11 cellular contexts compared by ENCODE assay signal in genomic region chr1:156060937-156061636, GRCh38. TPM values are rescaled to one million over a fixed set of nuclear protein-coding genes. Genes with fewer than 3 reads are reported as not detected.
DNase-seq lines count a peak whose midpoint lies in the region; FAIRE-seq and TF ChIP-seq lines count a peak whose summit lies in the region.
"Had no signal": no experiment of that assay in that cellular context is flagged by ENCODE, and none has a peak within 500 bp of the region (broad histone marks: within the 10 kb centered on the region; RNA-seq: fewer than 3 reads in every experiment).

Gene RAB25, plus strand, starts transcription at chr1:156061160. Its CDS starts 241 bp downstream, at chr1:156061401.

- no peak for TF ChIP-seq CTCF in endodermal cell (conservative IDR thresholded peaks at IDR 0.05)
- no peak for TF ChIP-seq CTCF in nephron progenitor cell (IDR thresholded peaks at IDR 0.05)
- no peak for TF ChIP-seq CTCF in MM.1S (IDR thresholded peaks at IDR 0.05; ENCODE audit: low read length)

- WGBS in endodermal cell (ENCODE audit: insufficient coverage in 1 of 2, insufficient read length in 1 of 2), 2 experiments: 12 to 17% methylated on average over 6 to 11 of the region's 11 CpGs

- no peak for FAIRE-seq in GM12891 (lab: Jason Lieb, UNC)

- no peaks in the 10 kb centered on the region for H3K79me2 ChIP-seq in MM.1S (ENCODE audit: low read length)

- H2AFZ ChIP-seq in MM.1S (ENCODE audit: low read length): no peak within 1 kb of the TSS

- TF ChIP-seq POLR2A in GM12891 (IDR thresholded peaks at IDR 0.05; ENCODE audit: low read depth, low read length): no peak

- DNase-seq in DMS79 (lab: John Stamatoyannopoulos, UW) (peak; percentile 48), NCI-H2171 treated with DMSO at 0.1 percent for 48 hours (lab: John Stamatoyannopoulos, UW) (peak; percentile 89), endodermal cell (peak; percentile 93), nephron progenitor cell (no peak), GM12891 (ENCODE audit: insufficient read length, low spot score) (no peak), MM.1S (no peak), Ammon's horn (ENCODE audit: low spot score) (no peak)
- DNase-seq in stimulated activated CD4-positive, alpha-beta T cell treated with anti-CD3 and anti-CD28 coated beads, Interleukin-2, amount 100 ng/mL, for 24 hours: no peak
- DNase-seq: activated gamma-delta T cell, NCI-H1092 had no signal

- H3K27ac Mint-ChIP-seq in endodermal cell: peak within 1 kb of the TSS; percentile 99
- peak within 1 kb of the TSS; percentile 66 for H3K27ac Mint-ChIP-seq in nephron progenitor cell
- H3K27ac Mint-ChIP-seq: T-helper 1 cell treated with Interleukin-12 subunit alpha and Interleukin-12 subunit beta and Interleukin-4 antibody, amounts not matched to agents 30 μg/mL and 1 μg/mL, for 36 hours had no signal

- H3K9me3 Mint-ChIP-seq in endodermal cell (no peaks in the 10 kb centered on the region), nephron progenitor cell (no peaks in the 10 kb centered on the region)
- H3K9me3 Mint-ChIP-seq: T-helper 1 cell treated with Interleukin-12 subunit alpha and Interleukin-12 subunit beta and Interleukin-4 antibody, amounts not matched to agents 30 μg/mL and 1 μg/mL, for 36 hours had no signal

- H3K4me3 ChIP-seq in endodermal cell (ENCODE audit: low read length) (peak within 1 kb of the TSS; percentile 74), MM.1S (ENCODE audit: low read length) (no peak within 1 kb of the TSS)

- H4K20me1 ChIP-seq in MM.1S (ENCODE audit: insufficient read depth, low read length): no peaks in the 10 kb centered on the region

- no peaks in the 10 kb centered on the region for H3K9me3 ChIP-seq in endodermal cell (ENCODE audit: control insufficient read depth, low read length)
- H3K9me3 ChIP-seq in MM.1S (replicated peaks; ENCODE audit: insufficient read depth, low read length): no peaks in the 10 kb centered on the region

- H3K4me2 ChIP-seq in MM.1S (ENCODE audit: low read depth, low read length): no peak within 1 kb of the TSS

- H3K4me1 ChIP-seq in endodermal cell (ENCODE audit: control insufficient read depth, insufficient read depth, low read length) (peaks cover 2% of the 10 kb centered on the region), MM.1S (ENCODE audit: low read length) (peaks cover 4% of the 10 kb centered on the region; the same call in 1 of the 2 replicates)

- H3K4me3 Mint-ChIP-seq in endodermal cell (peak within 1 kb of the TSS; percentile 73), nephron progenitor cell (peak within 1 kb of the TSS; percentile 57)
- H3K4me3 Mint-ChIP-seq: T-helper 1 cell treated with Interleukin-12 subunit alpha and Interleukin-12 subunit beta and Interleukin-4 antibody, amounts not matched to agents 30 μg/mL and 1 μg/mL, for 36 hours had no signal

- H3K27ac ChIP-seq in endodermal cell (ENCODE audit: low read depth, low read length): peak within 1 kb of the TSS; percentile 26
- no peak within 1 kb of the TSS for H3K27ac ChIP-seq in MM.1S (ENCODE audit: low read length)

- H3K4me1 Mint-ChIP-seq in endodermal cell: peaks cover 48% of the 10 kb centered on the region
- peaks cover 29% of the 10 kb centered on the region for H3K4me1 Mint-ChIP-seq in nephron progenitor cell

- peak within 1 kb of the TSS; percentile 73 for H3K9ac ChIP-seq in endodermal cell (ENCODE audit: extremely low read depth, low read length, poor library complexity, severe bottlenecking)
- H3K9ac ChIP-seq in MM.1S (ENCODE audit: low read length): no peak within 1 kb of the TSS

- H3K36me3 Mint-ChIP-seq in endodermal cell (ENCODE audit: low read depth): peaks cover 11% of the 10 kb centered on the region
- peaks cover 12% of the 10 kb centered on the region for H3K36me3 Mint-ChIP-seq in nephron progenitor cell (ENCODE audit: low read depth)

- no peaks in the 10 kb centered on the region for H3K9me2 ChIP-seq in MM.1S (replicated peaks; ENCODE audit: insufficient read depth, low read length)

- no peaks in the 10 kb centered on the region for H3F3A ChIP-seq in MM.1S (ENCODE audit: insufficient read depth, low read length)

- no peaks in the 10 kb centered on the region for H3K27me3 Mint-ChIP-seq in endodermal cell (ENCODE audit: insufficient read depth)
- H3K27me3 Mint-ChIP-seq in nephron progenitor cell (ENCODE audit: low read depth, poor library complexity): peaks cover 10% of the 10 kb centered on the region

- H3K36me3 ChIP-seq in endodermal cell (ENCODE audit: control insufficient read depth, insufficient read depth, low read length) (peaks cover 14% of the 10 kb centered on the region), MM.1S (replicated peaks; ENCODE audit: insufficient read depth, low read length) (no peaks in the 10 kb centered on the region)

- H3K27me3 ChIP-seq in endodermal cell (ENCODE audit: control insufficient read depth, insufficient read depth, low read length, poor library complexity, severe bottlenecking) (no peaks in the 10 kb centered on the region), MM.1S (replicated peaks; ENCODE audit: insufficient read depth, low read length) (no peaks in the 10 kb centered on the region)

TF ChIP-seq in GM12891, 5 proteins besides CTCF, POLR2A, EP300 and RAD21:
- TF ChIP-seq SPI1 (IDR thresholded peaks at IDR 0.05; ENCODE audit: low read depth, low read length): no peak
- no peak for TF ChIP-seq TAF1 (IDR thresholded peaks at IDR 0.05; ENCODE audit: low read depth, low read length)
- no peak for TF ChIP-seq POU2F2 (IDR thresholded peaks at IDR 0.05; ENCODE audit: low read depth, low read length)
- TF ChIP-seq POLR2AphosphoS5 (IDR thresholded peaks at IDR 0.05; ENCODE audit: low read depth, low read length): no peak
- no peak for TF ChIP-seq PAX5 (IDR thresholded peaks at IDR 0.05; ENCODE audit: insufficient read depth, low read length, severe bottlenecking)

RNA-seq across cellular contexts. Expression of gene RAB25, which starts in this region (rescaled TPM):
- 10 to 100 TPM; 82.0 to 84.4 TPM for total RNA-seq in endodermal cell
- polyA plus RNA-seq in endodermal cell (2013, experiment 1 of 2): 10.3 TPM
- 7.8 TPM for polyA plus RNA-seq in endodermal cell (2013, experiment 2 of 2)
- 0.09 TPM for polyA plus RNA-seq in GM12891 (2012; ENCODE audit: low read depth, missing spikeins)

Comparison
In these comparisons a context has a peak if more than half of its experiments do, and no peak if none do; other contexts are left out.
1. DNase-seq: peak in DMS79 (single experiment), NCI-H2171 treated with DMSO at 0.1 percent for 48 hours (single experiment) and endodermal cell (single experiment); none in nephron progenitor cell (single experiment), GM12891 (single experiment), MM.1S (single experiment), Ammon's horn (single experiment) and stimulated activated CD4-positive, alpha-beta T cell treated with anti-CD3 and anti-CD28 coated beads, Interleukin-2, amount 100 ng/mL, for 24 hours (0 of 2).